ENCODE assay signal across 14 cellular contexts in the genomic region with DNA sequence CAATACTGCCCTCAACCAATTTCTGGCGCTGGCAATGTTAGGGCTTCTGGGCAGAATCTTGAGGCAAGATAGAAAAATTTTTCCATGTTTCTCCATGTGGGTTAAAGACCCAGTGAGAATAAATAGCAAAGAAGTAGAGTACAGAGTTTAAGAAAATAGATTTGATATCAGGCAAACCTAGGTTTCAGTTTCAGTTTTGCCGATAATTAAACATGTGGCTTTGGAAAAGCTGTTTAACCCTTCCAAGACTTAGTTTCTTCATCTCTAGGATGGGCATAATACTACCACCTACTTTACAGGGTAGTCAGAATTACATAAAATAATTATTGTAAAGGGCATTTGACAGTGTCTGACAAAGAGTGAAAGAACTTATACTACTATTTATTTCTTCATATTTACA. TPM values are rescaled to one million over a fixed set of nuclear protein-coding genes. Genes with fewer than 3 reads are reported as not detected.
A peak's percentile ranks its signal among the peaks of the same experiment; 100 is the strongest.
DNase-seq lines count a peak whose midpoint lies in the region; ATAC-seq and TF ChIP-seq lines count a peak whose summit lies in the region.
"Had no signal": no experiment of that assay in that cellular context is flagged by ENCODE, and none has a peak within 500 bp of the region (broad histone marks: within the 10 kb centered on the region; RNA-seq: fewer than 3 reads in every experiment).

No MANE protein-coding gene starts in this region.

- no peak overlapping the region for H3K27ac ChIP-seq in CD8-positive, alpha-beta T cell (ENCODE audit: low read depth, low read length)
- no peak overlapping the region for H3K27ac ChIP-seq in lower lobe of right lung
- no peak overlapping the region for H3K27ac ChIP-seq in RWPE1
- H3K27ac ChIP-seq: dorsolateral prefrontal cortex had no signal

- H3K36me3 ChIP-seq in CD8-positive, alpha-beta T cell (ENCODE audit: insufficient read depth, low read length): no peaks in the 10 kb centered on the region
- H3K36me3 ChIP-seq in lower lobe of right lung: no peaks in the 10 kb centered on the region

- CTCF ChIA-PET in CD8-positive, alpha-beta T cell (lab: Charles Lee): no interaction called here
- CTCF ChIA-PET in RWPE1 (lab: Yijun Ruan, JAX): no interaction called here

- no peaks in the 10 kb centered on the region for H3K27me3 ChIP-seq in CD8-positive, alpha-beta T cell (ENCODE audit: insufficient read depth, low read length)
- H3K27me3 ChIP-seq in lower lobe of right lung (ENCODE audit: low read depth): no peaks in the 10 kb centered on the region
- H3K27me3 ChIP-seq: dorsolateral prefrontal cortex had no signal

- H3K9me3 Mint-ChIP-seq in CD8-positive, alpha-beta T cell: peaks cover 11% of the 10 kb centered on the region
- H3K9me3 Mint-ChIP-seq in mesothelial cell of epicardium: peaks cover 32% of the 10 kb centered on the region

- H3K4me1 Mint-ChIP-seq in CD8-positive, alpha-beta T cell (ENCODE audit: low read depth): peaks cover 11% of the 10 kb centered on the region
- H3K4me1 Mint-ChIP-seq in mesothelial cell of epicardium: peaks cover 3% of the 10 kb centered on the region

- H3K36me3 Mint-ChIP-seq in CD8-positive, alpha-beta T cell: peaks cover 4% of the 10 kb centered on the region
- H3K36me3 Mint-ChIP-seq in mesothelial cell of epicardium: peaks cover 2% of the 10 kb centered on the region

- no peaks in the 10 kb centered on the region for H3K4me1 ChIP-seq in CD8-positive, alpha-beta T cell (ENCODE audit: insufficient read depth, low read length)
- H3K4me1 ChIP-seq in lower lobe of right lung: peaks cover 15% of the 10 kb centered on the region

- H3K4me3 ChIP-seq in CD8-positive, alpha-beta T cell (ENCODE audit: low read depth, low read length): peak overlapping the region; percentile 0
- H3K4me3 ChIP-seq in astrocyte of the spinal cord (ENCODE audit: low read depth, low read length) (no peak overlapping the region), lower lobe of right lung (peak overlapping the region; percentile 32)
- H3K4me3 ChIP-seq: dorsolateral prefrontal cortex had no signal

- peak overlapping the region; percentile 67 for H3K4me3 Mint-ChIP-seq in CD8-positive, alpha-beta T cell
- H3K4me3 Mint-ChIP-seq in mesothelial cell of epicardium: no peak overlapping the region

- no peak for ATAC-seq in CD8-positive, alpha-beta T cell
- peak in 1 of 2 donors; percentile 18 for ATAC-seq in lower lobe of right lung
- no peak for ATAC-seq in GM18870 (IDR thresholded peaks at IDR 0.05; ENCODE audit: unreplicated experiment)

- no peaks in the 10 kb centered on the region for H3K9me3 ChIP-seq in CD8-positive, alpha-beta T cell (ENCODE audit: low read length)
- no peaks in the 10 kb centered on the region for H3K9me3 ChIP-seq in lower lobe of right lung

- POLR2A ChIA-PET in CD8-positive, alpha-beta T cell (lab: Charles Lee): no interaction called here
- POLR2A ChIA-PET in RWPE1 (lab: Yijun Ruan, JAX; ENCODE audit: low non-redundant PET): no interaction called here

- no peak for DNase-seq in CD8-positive, alpha-beta T cell
- DNase-seq in LHCN-M2 (ENCODE audit: low read depth) (peak; percentile 13), astrocyte of the spinal cord (ENCODE audit: low read depth, low spot score) (peak; percentile 36), lower lobe of right lung (no peak), mesothelial cell of epicardium (ENCODE audit: low spot score in 2 of 2, unreplicated experiment in 2 of 2) (no peak), RWPE1 (ENCODE audit: low spot score) (no peak), hepatic stellate cell (ENCODE audit: low spot score) (no peak)
- DNase-seq: dorsolateral prefrontal cortex, hippocampal formation, Kasumi-1, naive B cell, NCI-H524, substantia nigra had no signal

- TF ChIP-seq CTCF in CD8-positive, alpha-beta T cell (IDR thresholded peaks at IDR 0.05): no peak
- no peak for TF ChIP-seq CTCF in astrocyte of the spinal cord (IDR thresholded peaks at IDR 0.05; ENCODE audit: low read depth, low read length)
- TF ChIP-seq CTCF in lower lobe of right lung (IDR thresholded peaks at IDR 0.05): no peak
- TF ChIP-seq CTCF in mesothelial cell of epicardium (IDR thresholded peaks at IDR 0.05; ENCODE audit: unreplicated experiment): no peak
- no peak for TF ChIP-seq CTCF in RWPE1 (conservative IDR thresholded peaks at IDR 0.05; ENCODE audit: low read depth)

- no peak overlapping the region for H3K27ac Mint-ChIP-seq in CD8-positive, alpha-beta T cell
- no peak overlapping the region for H3K27ac Mint-ChIP-seq in mesothelial cell of epicardium
- H3K27ac Mint-ChIP-seq: naive B cell had no signal

- intact Hi-C loops in CD8-positive, alpha-beta T cell (cut with DNase I, micrococcal nuclease): no loop called here
- intact Hi-C loops in lower lobe of right lung (cut with DNase I): no loop called here

- in situ Hi-C loops in astrocyte of the spinal cord (cut with HindIII; ENCODE audit: low sequenced_read_pairs): no loop called here

- no peaks in the 10 kb centered on the region for H3K27me3 Mint-ChIP-seq in CD8-positive, alpha-beta T cell (ENCODE audit: low read depth)
- H3K27me3 Mint-ChIP-seq in mesothelial cell of epicardium (ENCODE audit: low read depth): no peaks in the 10 kb centered on the region

RNA-seq across cellular contexts. Expression of a gene that starts 52.6 kb away (rescaled TPM):
- total RNA-seq in CD8-positive, alpha-beta T cell: 10 to 100 TPM; 41.3 to 43.8 TPM
- total RNA-seq in LHCN-M2 (2014; rRNA removed) (14.3 and 15.4 TPM in 2 replicates), lower lobe of right lung (46.8 TPM), mesothelial cell of epicardium (31.1 to 34.7 TPM (median 31.3 TPM) in 3 replicates)
- polyA plus RNA-seq in LHCN-M2 (2012): 22.9 TPM

Comparison
In these comparisons a context has a peak if more than half of its experiments do, and no peak if none do; other contexts are left out.
1. DNase-seq: peak in LHCN-M2 (single experiment) and astrocyte of the spinal cord (single experiment); none in CD8-positive, alpha-beta T cell (0 of 7), lower lobe of right lung (single experiment), mesothelial cell of epicardium (0 of 2), RWPE1 (single experiment) and hepatic stellate cell (single experiment).